8 cellular contexts compared by ENCODE assay signal in genomic region chr12:118120579-118121363, GRCh38. TPM values are rescaled to one million over a fixed set of nuclear protein-coding genes. Genes with fewer than 3 reads are reported as not detected.
DNase-seq lines count a peak whose midpoint lies in the region; ATAC-seq and TF ChIP-seq lines count a peak whose summit lies in the region.

No MANE protein-coding gene starts in this region.

- peak; percentile 80 for ATAC-seq in HG03432 (IDR thresholded peaks at IDR 0.05; ENCODE audit: unreplicated experiment)
- peak; percentile 93 for ATAC-seq in mucosa of descending colon
- peak; percentile 72 for ATAC-seq in stimulated activated effector memory CD8-positive, alpha-beta T cell treated with anti-CD3 and anti-CD28 coated beads, Interleukin-12 subunit alpha, Interleukin-12 subunit beta, amount 100 ng/mL, for 72 hours

- intact Hi-C loops in mucosa of descending colon (cut with DNase I, micrococcal nuclease): no loop called here

- no peaks in the 10 kb centered on the region for H3K36me3 Mint-ChIP-seq in stimulated activated effector memory CD8-positive, alpha-beta T cell treated with anti-CD3 and anti-CD28 coated beads, Interleukin-12 subunit alpha, Interleukin-12 subunit beta, amount 100 ng/mL, for 72 hours

- peaks cover 14% of the 10 kb centered on the region for H3K4me1 ChIP-seq in mucosa of descending colon (ENCODE audit: low read depth)

- peak; percentile 72 for TF ChIP-seq CTCF in mucosa of descending colon (IDR thresholded peaks at IDR 0.05)

- H3K36me3 ChIP-seq in mucosa of descending colon (ENCODE audit: low read depth): no peaks in the 10 kb centered on the region

- TF ChIP-seq POLR2A in erythroblast (IDR thresholded peaks at IDR 0.05; ENCODE audit: low read length): no peak

- H3K27ac Mint-ChIP-seq in stimulated activated effector memory CD8-positive, alpha-beta T cell treated with anti-CD3 and anti-CD28 coated beads, Interleukin-12 subunit alpha, Interleukin-12 subunit beta, amount 100 ng/mL, for 72 hours: peak overlapping the region; percentile 80

- H3K4me3 ChIP-seq in mucosa of descending colon: no peak overlapping the region

- no peaks in the 10 kb centered on the region for H3K9me3 Mint-ChIP-seq in stimulated activated effector memory CD8-positive, alpha-beta T cell treated with anti-CD3 and anti-CD28 coated beads, Interleukin-12 subunit alpha, Interleukin-12 subunit beta, amount 100 ng/mL, for 72 hours

- DNase-seq in DMS 273 (lab: John Stamatoyannopoulos, UW; ENCODE audit: unreplicated experiment): peak; percentile 79
- DNase-seq in DMS 273 treated with DMSO at 0.1 percent for 48 hours (lab: John Stamatoyannopoulos, UW): no peak
- DNase-seq in NOMO-1 treated with DMSO at 0.1 percent for 48 hours (lab: John Stamatoyannopoulos, UW; ENCODE audit: unreplicated experiment): peak; percentile 55
- DNase-seq in activated CD8-positive, alpha-beta memory T cell treated with anti-CD3 and anti-CD28 coated beads, Interleukin-2, amount 50 U/mL, for 48 hours: peak; percentile 79
- peak; percentile 72 to 86 for DNase-seq in erythroblast (lab: John Stamatoyannopoulos, UW)
- DNase-seq in mucosa of descending colon: peak; percentile 71 to 92 (median 88)
- peak; percentile 57 to 70 for DNase-seq in stimulated activated effector memory CD8-positive, alpha-beta T cell treated with anti-CD3 and anti-CD28 coated beads, Interleukin-12 subunit alpha, Interleukin-12 subunit beta, amount 100 ng/mL, for 72 hours (ENCODE audit: low spot score in 2 of 2)

- no peaks in the 10 kb centered on the region for H3K9me3 ChIP-seq in mucosa of descending colon

- no peak overlapping the region for H3K4me3 Mint-ChIP-seq in stimulated activated effector memory CD8-positive, alpha-beta T cell treated with anti-CD3 and anti-CD28 coated beads, Interleukin-12 subunit alpha, Interleukin-12 subunit beta, amount 100 ng/mL, for 72 hours

- H3K4me1 Mint-ChIP-seq in stimulated activated effector memory CD8-positive, alpha-beta T cell treated with anti-CD3 and anti-CD28 coated beads, Interleukin-12 subunit alpha, Interleukin-12 subunit beta, amount 100 ng/mL, for 72 hours: peaks cover 9% of the 10 kb centered on the region

RNA-seq across cellular contexts. Expression of gene PEBP1, which starts 15.2 kb away (rescaled TPM):
- 100 to 1,000 TPM; 122 to 212 (median 189) TPM for total RNA-seq in mucosa of descending colon

RNA-seq across cellular contexts. Expression of gene VSIG10, which starts 17.0 kb away (rescaled TPM):
- total RNA-seq in mucosa of descending colon: 100 to 1,000 TPM in 1 of 3 donors, 10 to 100 TPM in 2; 56.2 to 131 (median 68.7) TPM

RNA-seq across cellular contexts. Expression of gene WSB2, which starts 59.8 kb away (rescaled TPM):
- total RNA-seq in mucosa of descending colon: 100 to 1,000 TPM; 103 to 159 (median 119) TPM
